ENCODE assay signal across 16 cellular contexts in the genomic region with DNA sequence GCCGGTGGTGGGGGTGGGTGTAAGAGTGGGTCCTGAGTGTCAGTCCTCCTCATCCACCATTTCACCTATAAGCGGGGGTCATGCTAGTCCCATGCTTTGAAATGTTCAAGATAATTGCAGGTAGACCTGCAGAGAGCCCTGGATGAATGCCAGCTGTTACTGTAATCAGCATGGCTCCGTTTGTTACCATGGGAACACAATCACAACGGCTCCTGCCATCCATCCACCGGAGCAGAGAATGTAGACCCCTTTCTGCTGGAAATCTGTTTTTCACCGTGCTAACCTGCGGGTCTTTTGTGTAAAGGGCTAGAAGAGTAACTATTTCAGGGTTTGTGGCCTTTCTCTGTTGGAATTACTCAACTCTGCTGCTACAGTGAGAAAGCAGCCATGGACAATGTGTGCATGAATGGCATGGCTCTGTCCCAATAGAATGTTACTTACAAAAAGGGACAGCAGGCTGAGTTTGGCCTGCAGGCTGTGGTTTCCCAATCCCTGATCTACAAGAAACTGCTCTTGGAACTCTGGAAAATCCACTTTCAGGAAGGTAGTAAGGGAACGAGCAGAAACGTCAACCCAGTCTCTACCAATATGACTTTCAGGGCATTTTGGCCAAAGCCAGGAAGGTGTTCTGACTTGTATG. TPM values are rescaled to one million over a fixed set of nuclear protein-coding genes. Genes with fewer than 3 reads are reported as not detected.
A peak's percentile ranks its signal among the peaks of the same experiment; 100 is the strongest.
DNase-seq lines count a peak whose midpoint lies in the region; ATAC-seq and TF ChIP-seq lines count a peak whose summit lies in the region.
"Had no signal": no experiment of that assay in that cellular context is flagged by ENCODE, and none has a peak within 500 bp of the region (broad histone marks: within the 10 kb centered on the region; RNA-seq: fewer than 3 reads in every experiment).

No MANE protein-coding gene starts in this region.

- in situ Hi-C loops in GM13976 (cut with MboI; ENCODE audit: low sequenced_read_pairs, unreplicated experiment) = no loop called here

- no peak overlapping the region for H3K4me3 ChIP-seq in GM23338
- no peak overlapping the region for H3K4me3 ChIP-seq in tibial artery

- H3K27ac ChIP-seq in GM23338 (ENCODE audit: low read depth) (peak overlapping the region; percentile 55; the same call in 1 of the 2 replicates), tibial artery (no peak overlapping the region)

- no peaks in the 10 kb centered on the region for H4K20me1 ChIP-seq in GM23338 (replicated peaks; ENCODE audit: insufficient read depth)

- ATAC-seq in GM23338 (peak; percentile 43), esophagus mucosa (peak; percentile 18), GM19395 (IDR thresholded peaks at IDR 0.05; ENCODE audit: unreplicated experiment) (no peak)

- peaks cover 22% of the 10 kb centered on the region for H3K4me1 Mint-ChIP-seq in GM23338

- H3K27me3 Mint-ChIP-seq in GM23338 (ENCODE audit: insufficient read depth, low read depth, poor library complexity) = peaks cover 2% of the 10 kb centered on the region

- DNase-seq in AG08395 (ENCODE audit: low spot score) (peak; percentile 10), GM23338 (ENCODE audit: low spot score) (peak; percentile 56), NCI-H2227 (lab: John Stamatoyannopoulos, UW; ENCODE audit: unreplicated experiment) (peak; percentile 94), tibial artery (no peak), GM13976 (ENCODE audit: low spot score) (no peak)
- no peak for DNase-seq in activated CD4-positive, alpha-beta T cell treated with anti-CD3 and anti-CD28 coated beads for 1 hour
- DNase-seq: activated CD8-positive, alpha-beta memory T cell treated with anti-CD3 and anti-CD28 coated beads for 24 hours; AML-193; central memory CD4-positive, alpha-beta T cell; EL; head of caudate nucleus; Kasumi-1; SHP77; stimulated activated CD4-positive, alpha-beta T cell treated with anti-CD3 and anti-CD28 coated beads, Interleukin-4, amount 100 ng/mL, for 1 hour had no signal

- H3K36me3 ChIP-seq in GM23338 (ENCODE audit: insufficient read depth) (no peaks in the 10 kb centered on the region), tibial artery (peaks cover 0 to 22% (median 10%) of the 10 kb centered on the region in 3 donors)

- H3K4me1 ChIP-seq in GM23338 (ENCODE audit: insufficient read depth) = peaks cover 11% of the 10 kb centered on the region
- H3K4me1 ChIP-seq in tibial artery = peaks cover 0 to 17% (median 0%) of the 10 kb centered on the region in 4 donors

- H2AFZ ChIP-seq in GM23338 = no peak overlapping the region

- no peaks in the 10 kb centered on the region; the same call in 2 of the 3 replicates for H3K36me3 Mint-ChIP-seq in GM23338 (ENCODE audit: low read depth)

- peak overlapping the region; percentile 80 for H3K27ac Mint-ChIP-seq in GM23338

- H3K79me2 ChIP-seq in GM23338 (replicated peaks; ENCODE audit: insufficient read depth) = no peaks in the 10 kb centered on the region

- H3K9me2 ChIP-seq in GM23338 (ENCODE audit: insufficient read depth) = no peaks in the 10 kb centered on the region

- no peak overlapping the region for H3K4me3 Mint-ChIP-seq in GM23338

- peaks cover 4% of the 10 kb centered on the region; the same call in 1 of the 2 replicates for H3F3A ChIP-seq in GM23338 (replicated peaks; ENCODE audit: low read depth)

- intact Hi-C loops in tibial artery (cut with DNase I; ENCODE audit: low total_unique reads) = no loop called here

- H3K9me3 ChIP-seq in tibial artery = no peaks in the 10 kb centered on the region

- H3K27me3 ChIP-seq in GM23338 (ENCODE audit: insufficient read depth) (no peaks in the 10 kb centered on the region), tibial artery (no peaks in the 10 kb centered on the region)

- H3K9me3 Mint-ChIP-seq in GM23338 = no peaks in the 10 kb centered on the region

- no peak overlapping the region for H3K4me2 ChIP-seq in GM23338

- TF ChIP-seq CTCF in GM23338 (conservative IDR thresholded peaks at IDR 0.05; ENCODE audit: low read depth in 2 of 2) (no peak), tibial artery (IDR thresholded peaks at IDR 0.05) (no peak), GM13976 (IDR thresholded peaks at IDR 0.05; ENCODE audit: borderline replicate concordance, control extremely low read depth, extremely low read depth, insufficient read depth, missing control alignments) (no peak)

TF ChIP-seq in GM23338, 12 proteins besides CTCF, POLR2A, EP300 and RAD21:
- no peak for TF ChIP-seq CREB1 (CRISPR knock-in tag; IDR thresholded peaks at IDR 0.05; ENCODE audit: low read depth)
- TF ChIP-seq JUNB (IDR thresholded peaks at IDR 0.05; ENCODE audit: unreplicated experiment) = no peak
- no peak for TF ChIP-seq EZH2 (IDR thresholded peaks at IDR 0.05; ENCODE audit: low read depth, unreplicated experiment)
- no peak for TF ChIP-seq STAT1 (IDR thresholded peaks at IDR 0.05; ENCODE audit: unreplicated experiment)

RNA-seq across cellular contexts. Expression of a gene that starts 36.1 kb away (rescaled TPM):
- 45.2 and 56.2 TPM in 2 replicates for total RNA-seq in GM23338 (2014; rRNA removed; shearing (Covaris generic))
- polyA plus RNA-seq in GM23338 (2016; fragmentation: Nextera tagmentation; extraction: Ambion mirVana) = 15.8 and 16.8 TPM in 2 replicates
- 51.7 TPM for total RNA-seq in esophagus mucosa

RNA-seq across cellular contexts. Expression of a gene that starts 36.5 kb away (rescaled TPM):
- total RNA-seq in GM23338 (2014; rRNA removed; shearing (Covaris generic)) = 20.7 and 20.8 TPM in 2 replicates
- polyA plus RNA-seq in GM23338 (2016; fragmentation: Nextera tagmentation; extraction: Ambion mirVana) = 20.8 and 26.8 TPM in 2 replicates
- 29.6 TPM for total RNA-seq in esophagus mucosa

Comparison
In these comparisons a context has a peak if more than half of its experiments do, and no peak if none do; other contexts are left out.
1. DNase-seq: peak in AG08395 (single experiment), GM23338 (single experiment) and NCI-H2227 (single experiment); none in activated CD4-positive, alpha-beta T cell treated with anti-CD3 and anti-CD28 coated beads for 1 hour (single experiment), tibial artery (0 of 2) and GM13976 (single experiment).